In genomic region chrX:27350476-27350875, GRCh38 we compare ENCODE assay signal across 26 cellular contexts.
"Had no signal": no experiment of that assay in that cellular context is flagged by ENCODE, and none has a peak within 500 bp of the region (broad histone marks: within the 10 kb centered on the region; RNA-seq: fewer than 3 reads in every experiment).

No MANE protein-coding gene starts in this region.

- H3K4me2 ChIP-seq: hepatocyte had no signal

- H3K27ac ChIP-seq: colonic mucosa, epithelial cell of prostate, gastrocnemius medialis, heart left ventricle, hepatocyte, pancreas, right lobe of liver, stomach, thyroid gland, vagina had no signal

- H3K36me3 Mint-ChIP-seq: natural killer cell had no signal

- H3K4me1 ChIP-seq: colonic mucosa, gastrocnemius medialis, heart left ventricle, pancreas, right lobe of liver, stomach, thyroid gland, vagina had no signal

- H2AFZ ChIP-seq: hepatocyte had no signal

- H3K4me3 ChIP-seq: colonic mucosa, gastrocnemius medialis, heart left ventricle, hepatocyte, pancreas, right lobe of liver, stomach, thyroid gland, vagina had no signal

- H3K9me3 ChIP-seq: colonic mucosa, gastrocnemius medialis, heart left ventricle, pancreas, right lobe of liver, stomach, thyroid gland, vagina had no signal

- H3K27ac Mint-ChIP-seq: dendritic cell treated with granulocyte-macrophage colony-stimulating factor and Interleukin-4, amounts not matched to agents 40 ng/mL and 50 ng/mL, for 4 days; effector memory CD8-positive, alpha-beta T cell; natural killer cell had no signal

- DNase-seq: colonic mucosa; effector memory CD8-positive, alpha-beta T cell; foreskin fibroblast; gastrocnemius medialis; heart left ventricle; kidney; mammary epithelial cell; natural killer cell; occipital lobe; pancreas; right lobe of liver; small intestine; stimulated activated CD4-positive, alpha-beta T cell treated with anti-CD3 and anti-CD28 coated beads, Interleukin-15, amount 100 ng/mL, for 24 hours; stimulated activated CD4-positive, alpha-beta T cell treated with anti-CD3 and anti-CD28 coated beads, Interleukin-4, amount 100 ng/mL, for 1 hour; stimulated activated CD8-positive, alpha-beta memory T cell treated with anti-CD3 and anti-CD28 coated beads, Interleukin-4, amount 100 ng/mL, for 48 hours; stimulated activated naive CD4-positive, alpha-beta T cell; stomach; thyroid gland; trophoblast cell had no signal

- H3K4me3 Mint-ChIP-seq: dendritic cell treated with granulocyte-macrophage colony-stimulating factor and Interleukin-4, amounts not matched to agents 40 ng/mL and 50 ng/mL, for 4 days; effector memory CD8-positive, alpha-beta T cell; natural killer cell had no signal

- H3K27me3 ChIP-seq: colonic mucosa, gastrocnemius medialis, heart left ventricle, hepatocyte, right lobe of liver, stomach, thyroid gland, vagina had no signal

- H3K4me1 Mint-ChIP-seq: natural killer cell had no signal

- H3K9me3 Mint-ChIP-seq: dendritic cell treated with granulocyte-macrophage colony-stimulating factor and Interleukin-4, amounts not matched to agents 40 ng/mL and 50 ng/mL, for 4 days; effector memory CD8-positive, alpha-beta T cell had no signal

- ATAC-seq: effector memory CD8-positive, alpha-beta T cell; esophagus mucosa; gastrocnemius medialis; heart left ventricle; left lobe of liver; natural killer cell; pancreas; right lobe of liver had no signal

- H3K36me3 ChIP-seq: colonic mucosa, gastrocnemius medialis, heart left ventricle, pancreas, right lobe of liver, stomach, thyroid gland, vagina had no signal

- H3K27me3 Mint-ChIP-seq: dendritic cell treated with granulocyte-macrophage colony-stimulating factor and Interleukin-4, amounts not matched to agents 40 ng/mL and 50 ng/mL, for 4 days; effector memory CD8-positive, alpha-beta T cell had no signal

- FAIRE-seq: endometrium, small intestine had no signal
